16 cellular contexts compared by ENCODE assay signal in the genomic region with DNA sequence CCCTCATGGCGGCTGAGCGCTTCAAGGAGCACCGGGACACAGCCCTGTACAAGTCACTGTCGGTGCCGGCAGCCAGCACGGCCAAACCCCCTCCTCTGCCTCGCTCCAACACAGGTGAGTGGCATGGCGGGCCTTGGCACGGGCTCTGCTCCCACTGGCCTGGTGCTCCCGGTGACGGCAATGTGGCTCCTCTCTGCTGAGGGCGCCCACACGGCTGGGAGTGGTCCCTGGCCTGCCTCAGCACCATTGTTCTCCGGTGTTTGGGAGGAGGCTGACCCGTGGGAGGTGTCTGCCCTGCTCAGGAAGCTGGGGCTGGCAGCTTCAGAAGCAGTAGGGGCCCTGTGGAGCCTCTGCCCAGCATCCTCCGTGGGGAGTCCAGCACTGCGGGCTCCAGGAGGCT. TPM values are rescaled to one million over a fixed set of nuclear protein-coding genes. Genes with fewer than 3 reads are reported as not detected.
DNase-seq lines count a peak whose midpoint lies in the region; ATAC-seq and TF ChIP-seq lines count a peak whose summit lies in the region.
"Had no signal": no experiment of that assay in that cellular context is flagged by ENCODE, and none has a peak within 500 bp of the region (broad histone marks: within the 10 kb centered on the region; RNA-seq: fewer than 3 reads in every experiment).

No MANE protein-coding gene starts in this region.

- intact Hi-C loops in right lobe of liver (cut with DNase I), result no loop called here
- intact Hi-C loops in transverse colon (cut with DNase I; ENCODE audit: low total_unique reads), result no loop called here
- intact Hi-C loops in tibial artery (cut with DNase I; ENCODE audit: low total_unique reads), result no loop called here

- in situ Hi-C loops in transverse colon (cut with MboI; ENCODE audit: low pct_ligation_motif_present in 1 of 4, low pct_unique_long_range_greater_than_20kb in 1 of 4, low sequenced_read_pairs in 3 of 4), result no loop called here

- no peak for ATAC-seq in right lobe of liver
- no peak for ATAC-seq in HG02884 (IDR thresholded peaks at IDR 0.05; ENCODE audit: unreplicated experiment)
- ATAC-seq: naive thymus-derived CD8-positive, alpha-beta T cell; stimulated activated naive CD8-positive, alpha-beta T cell treated with anti-CD3 and anti-CD28 coated beads, Interleukin-15, Interleukin-2, amounts not matched to agents 100 U/mL and 50 U/mL, for 24 hours had no signal

- no peak overlapping the region for H3K9ac ChIP-seq in endodermal cell (ENCODE audit: extremely low read depth, low read length, poor library complexity, severe bottlenecking)

- TF ChIP-seq EP300 in transverse colon (IDR thresholded peaks at IDR 0.05; ENCODE audit: low read depth), result no peak

- no peak overlapping the region for H3K4me3 ChIP-seq in endodermal cell (ENCODE audit: low read length)
- no peak overlapping the region for H3K4me3 ChIP-seq in right lobe of liver
- H3K4me3 ChIP-seq in transverse colon, result no peak overlapping the region
- H3K4me3 ChIP-seq in tibial artery, result no peak overlapping the region

- H3K27me3 Mint-ChIP-seq in endodermal cell (ENCODE audit: insufficient read depth), result no peaks in the 10 kb centered on the region
- H3K27me3 Mint-ChIP-seq: naive thymus-derived CD8-positive, alpha-beta T cell; type B pancreatic cell had no signal

- H3K36me3 Mint-ChIP-seq in endodermal cell (ENCODE audit: low read depth), result peaks cover 10% of the 10 kb centered on the region
- H3K36me3 Mint-ChIP-seq: type B pancreatic cell had no signal

- no peaks in the 10 kb centered on the region for H3K4me1 ChIP-seq in endodermal cell (ENCODE audit: control insufficient read depth, insufficient read depth, low read length)
- H3K4me1 ChIP-seq in right lobe of liver, result peaks cover 0 to 26% (median 6%) of the 10 kb centered on the region in 4 donors
- H3K4me1 ChIP-seq in transverse colon, result peaks cover 0 to 18% (median 9%) of the 10 kb centered on the region in 4 donors
- peaks cover 0 to 16% (median 2%) of the 10 kb centered on the region in 4 donors for H3K4me1 ChIP-seq in tibial artery

- no peaks in the 10 kb centered on the region for H3K4me1 Mint-ChIP-seq in endodermal cell
- H3K4me1 Mint-ChIP-seq: naive thymus-derived CD8-positive, alpha-beta T cell had no signal

- H3K36me3 ChIP-seq in endodermal cell (ENCODE audit: control insufficient read depth, insufficient read depth, low read length) (peaks cover under 1% of the 10 kb centered on the region), right lobe of liver (peaks cover 0 to 49% (median 4%) of the 10 kb centered on the region in 4 donors), transverse colon (peaks cover 0 to 8% (median 4%) of the 10 kb centered on the region in 4 donors), tibial artery (peaks cover 19 to 100% (median 76%) of the 10 kb centered on the region in 3 donors)

- H3K9me3 ChIP-seq in endodermal cell (ENCODE audit: control insufficient read depth, low read length) (no peaks in the 10 kb centered on the region), right lobe of liver (no peaks in the 10 kb centered on the region), transverse colon (no peaks in the 10 kb centered on the region), tibial artery (no peaks in the 10 kb centered on the region)

- WGBS in endodermal cell (ENCODE audit: insufficient coverage in 1 of 2, insufficient read length in 1 of 2), 2 experiments, result 92 to 95% methylated on average over 12 to 17 of the region's 17 CpGs
- WGBS in right lobe of liver (ENCODE audit: insufficient coverage, low coverage, low lambda C conversion rate, missing lambda C conversion rate), result no CpG with 5 or more reads among the region's 17 CpGs
- WGBS in transverse colon (ENCODE audit: low coverage in 1 of 2), 2 donors, result 92% methylated on average over 16 of the region's 17 CpGs; no CpG with 5 or more reads in 1 of the 2 donors

- TF ChIP-seq POLR2A in right lobe of liver (IDR thresholded peaks at IDR 0.05), result no peak
- no peak for TF ChIP-seq POLR2A in transverse colon (IDR thresholded peaks at IDR 0.05)

- TF ChIP-seq CTCF in endodermal cell (conservative IDR thresholded peaks at IDR 0.05) (no peak), right lobe of liver (IDR thresholded peaks at IDR 0.05) (no peak), transverse colon (IDR thresholded peaks at IDR 0.05) (no peak), tibial artery (IDR thresholded peaks at IDR 0.05) (no peak)

- no peak overlapping the region for H3K27ac Mint-ChIP-seq in endodermal cell

- H3K27me3 ChIP-seq in endodermal cell (ENCODE audit: control insufficient read depth, insufficient read depth, low read length, poor library complexity, severe bottlenecking) (no peaks in the 10 kb centered on the region), right lobe of liver (no peaks in the 10 kb centered on the region), transverse colon (no peaks in the 10 kb centered on the region), tibial artery (no peaks in the 10 kb centered on the region)
- H3K27me3 ChIP-seq: brain microvascular endothelial cell had no signal

- peak overlapping the region; percentile 53 for H3K27ac ChIP-seq in endodermal cell (ENCODE audit: low read depth, low read length)
- H3K27ac ChIP-seq in right lobe of liver, result peak overlapping the region in 2 of 3 donors; percentile 43 to 55
- peak overlapping the region in 3 of 4 donors; percentile 7 to 60 (median 58) for H3K27ac ChIP-seq in transverse colon
- H3K27ac ChIP-seq in tibial artery, result no peak overlapping the region
- H3K27ac ChIP-seq: 22Rv1, brain microvascular endothelial cell had no signal

- peak; percentile 43 for DNase-seq in DMS153 (lab: John Stamatoyannopoulos, UW)
- no peak for DNase-seq in DMS153 treated with DMSO at 0.1 percent for 48 hours (lab: John Stamatoyannopoulos, UW; ENCODE audit: unreplicated experiment)
- DNase-seq in endodermal cell, result no peak
- DNase-seq in right lobe of liver, result no peak
- no peak for DNase-seq in transverse colon
- DNase-seq in tibial artery, result no peak
- DNase-seq in NCI-H1694 treated with DMSO at 0.1 percent for 48 hours (lab: John Stamatoyannopoulos, UW), result no peak
- DNase-seq: AML-193; brain microvascular endothelial cell; foreskin melanocyte; naive thymus-derived CD8-positive, alpha-beta T cell; NCI-H1105 treated with DMSO at 0.1 percent for 48 hours; stimulated activated naive CD8-positive, alpha-beta T cell treated with anti-CD3 and anti-CD28 coated beads, Interleukin-15, Interleukin-2, amounts not matched to agents 100 U/mL and 50 U/mL, for 24 hours had no signal

- no peaks in the 10 kb centered on the region for H3K9me3 Mint-ChIP-seq in endodermal cell
- H3K9me3 Mint-ChIP-seq: naive thymus-derived CD8-positive, alpha-beta T cell; type B pancreatic cell had no signal

- no peak overlapping the region for H3K4me3 Mint-ChIP-seq in endodermal cell
- H3K4me3 Mint-ChIP-seq: naive thymus-derived CD8-positive, alpha-beta T cell; type B pancreatic cell had no signal

RNA-seq across cellular contexts. Expression of a gene that starts 33.9 kb away (rescaled TPM):
- total RNA-seq in endodermal cell, result 100 to 1,000 TPM; 166 to 192 TPM
- 81.6 TPM for polyA plus RNA-seq in endodermal cell (2013, experiment 1 of 2)
- polyA plus RNA-seq in endodermal cell (2013, experiment 2 of 2), result 74.5 TPM
- total RNA-seq in right lobe of liver, result 100 to 1,000 TPM in 1 of 6 experiments, 10 to 100 TPM in 5; 25.7 to 124 (median 59.4) TPM
- 100 to 1,000 TPM in 2 of 4 donors, 10 to 100 TPM in 2; 88.3 to 206 (median 127) TPM for total RNA-seq in transverse colon

RNA-seq across cellular contexts. Expression of a gene that starts 34.1 kb away (rescaled TPM):
- 10 to 100 TPM; 43.2 to 46.1 TPM for total RNA-seq in endodermal cell
- polyA plus RNA-seq in endodermal cell (2013, experiment 1 of 2), result 31.0 TPM
- polyA plus RNA-seq in endodermal cell (2013, experiment 2 of 2), result 29.8 TPM
- total RNA-seq in right lobe of liver, result 100 to 1,000 TPM in 1 of 6 experiments, 10 to 100 TPM in 5; 12.0 to 127 (median 42.6) TPM
- 10 to 100 TPM; 12.7 to 32.9 (median 23.2) TPM for total RNA-seq in transverse colon

RNA-seq across cellular contexts. Expression of a gene that starts 54.0 kb away (rescaled TPM):
- total RNA-seq in endodermal cell, result 100 to 1,000 TPM; 104 to 110 TPM
- 71.3 TPM for polyA plus RNA-seq in endodermal cell (2013, experiment 1 of 2)
- polyA plus RNA-seq in endodermal cell (2013, experiment 2 of 2), result 71.3 TPM
- total RNA-seq in right lobe of liver, result 10 to 100 TPM; 28.5 to 58.2 (median 42.8) TPM
- 1,000 to 10,000 TPM in 1 of 4 donors, 100 to 1,000 TPM in 3; 131 to 1,015 (median 289) TPM for total RNA-seq in transverse colon

RNA-seq across cellular contexts. Expression of a gene that starts 55.0 kb away (rescaled TPM):
- total RNA-seq in endodermal cell (10 to 100 TPM; 20.1 to 25.5 TPM), right lobe of liver (100 to 1,000 TPM; 129 to 284 (median 186) TPM), transverse colon (10 to 100 TPM in 3 of 4 donors, 1 to 10 TPM in 1; 3.7 to 61.9 (median 29.8) TPM)
- 13.4 TPM for polyA plus RNA-seq in endodermal cell (2013, experiment 1 of 2)
- 11.3 TPM for polyA plus RNA-seq in endodermal cell (2013, experiment 2 of 2)

Comparison
In these comparisons a context has a peak if more than half of its experiments do, and no peak if none do; other contexts are left out.
1. H3K27ac ChIP-seq: peak in endodermal cell (single experiment), right lobe of liver (2 of 3) and transverse colon (3 of 4); none in tibial artery (0 of 2).